In the genomic region with DNA sequence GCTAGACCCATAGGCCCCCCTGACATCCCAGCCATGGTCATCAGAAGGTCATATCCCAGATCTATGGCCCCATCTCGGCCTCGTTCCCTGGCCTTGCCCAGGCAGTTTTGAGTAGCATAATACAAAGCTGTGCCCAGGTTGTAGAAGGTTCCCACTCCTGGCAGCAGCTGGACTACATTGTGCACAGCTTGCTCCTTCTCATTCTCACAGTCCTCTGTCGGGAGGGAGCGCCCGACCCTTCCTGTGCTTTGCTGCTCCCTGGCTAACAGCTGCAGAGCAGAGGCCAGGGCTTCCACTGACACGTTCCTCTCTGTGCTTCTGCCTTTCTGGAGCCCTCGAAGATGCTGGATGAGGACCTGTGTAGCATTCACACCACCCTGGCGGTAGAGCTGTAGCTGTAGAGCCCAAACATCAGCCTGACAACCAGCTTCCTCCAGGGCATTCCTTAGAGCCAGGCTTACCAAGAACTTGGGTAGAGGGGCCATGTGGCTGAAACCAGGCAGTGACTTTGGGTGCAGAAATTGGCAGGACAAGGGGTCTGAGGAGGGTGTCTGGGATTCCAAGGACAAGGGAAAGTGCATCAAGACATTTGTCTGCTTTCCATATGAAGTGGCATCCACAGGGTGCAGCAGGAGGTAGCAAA, we compare ENCODE assay signal across 3 cellular contexts.
TF ChIP-seq lines count a peak whose summit lies in the region.

No MANE protein-coding gene starts in this region.

TF ChIP-seq in SK-N-SH, 30 proteins besides CTCF, POLR2A, EP300 and RAD21 (continues in another document):
- TF ChIP-seq TCF12 (IDR thresholded peaks at IDR 0.05) (no peak), TAF1 (IDR thresholded peaks at IDR 0.05; ENCODE audit: borderline replicate concordance, low read depth, low read length) (no peak), CHD2 (IDR thresholded peaks at IDR 0.05; ENCODE audit: low read length, partially characterized antibody) (no peak), ZBTB33 (IDR thresholded peaks at IDR 0.05; ENCODE audit: borderline replicate concordance, low read depth) (no peak), REST (IDR thresholded peaks at IDR 0.05; ENCODE audit: low read depth, low read length) (no peak), NFIC (IDR thresholded peaks at IDR 0.05; ENCODE audit: borderline replicate concordance) (no peak), GABPA (IDR thresholded peaks at IDR 0.05; ENCODE audit: low read depth) (no peak), FOXM1 (IDR thresholded peaks at IDR 0.05; ENCODE audit: low read depth) (no peak), MEF2A (IDR thresholded peaks at IDR 0.05; ENCODE audit: borderline replicate concordance, low read depth) (no peak), FOXJ3 (CRISPR knock-in tag; IDR thresholded peaks at IDR 0.05) (no peak), EZH2phosphoT487 (IDR thresholded peaks at IDR 0.05; ENCODE audit: borderline replicate concordance, low read depth) (no peak)
- TF ChIP-seq, protein P1, sequence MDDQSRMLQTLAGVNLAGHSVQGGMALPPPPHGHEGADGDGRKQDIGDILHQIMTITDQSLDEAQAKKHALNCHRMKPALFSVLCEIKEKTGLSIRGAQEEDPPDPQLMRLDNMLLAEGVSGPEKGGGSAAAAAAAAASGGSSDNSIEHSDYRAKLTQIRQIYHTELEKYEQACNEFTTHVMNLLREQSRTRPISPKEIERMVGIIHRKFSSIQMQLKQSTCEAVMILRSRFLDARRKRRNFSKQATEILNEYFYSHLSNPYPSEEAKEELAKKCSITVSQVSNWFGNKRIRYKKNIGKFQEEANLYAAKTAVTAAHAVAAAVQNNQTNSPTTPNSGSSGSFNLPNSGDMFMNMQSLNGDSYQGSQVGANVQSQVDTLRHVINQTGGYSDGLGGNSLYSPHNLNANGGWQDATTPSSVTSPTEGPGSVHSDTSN (IDR thresholded peaks at IDR 0.05) = no peak

TF ChIP-seq in SK-N-SH treated with all-trans-retinoic acid at 6 μM for 48 hours, 23 proteins besides CTCF, POLR2A, EP300 and RAD21:
- TF ChIP-seq ESRRG (CRISPR knock-in tag; IDR thresholded peaks at IDR 0.05) = no peak
- no peak for TF ChIP-seq ZNF70 (CRISPR knock-in tag; IDR thresholded peaks at IDR 0.05)
- TF ChIP-seq ISL1 (CRISPR knock-in tag; IDR thresholded peaks at IDR 0.05) = no peak
- TF ChIP-seq GLIS3 (CRISPR knock-in tag; IDR thresholded peaks at IDR 0.05) = no peak
- no peak for TF ChIP-seq ZC3H10 (CRISPR knock-in tag; IDR thresholded peaks at IDR 0.05)
- no peak for TF ChIP-seq SNAI2 (CRISPR knock-in tag; IDR thresholded peaks at IDR 0.05)
- no peak for TF ChIP-seq TOX (CRISPR knock-in tag; IDR thresholded peaks at IDR 0.05; ENCODE audit: borderline replicate concordance)
- no peak for TF ChIP-seq TCF4 (CRISPR knock-in tag; IDR thresholded peaks at IDR 0.05; ENCODE audit: borderline replicate concordance)
- TF ChIP-seq ZFP30 (CRISPR knock-in tag; IDR thresholded peaks at IDR 0.05) = no peak
- no peak for TF ChIP-seq BACH2 (CRISPR knock-in tag; IDR thresholded peaks at IDR 0.05; ENCODE audit: borderline replicate concordance)
- TF ChIP-seq PATZ1 (CRISPR knock-in tag; IDR thresholded peaks at IDR 0.05; ENCODE audit: borderline replicate concordance) = no peak
- TF ChIP-seq ZNF565 (CRISPR knock-in tag; conservative IDR thresholded peaks at IDR 0.05; ENCODE audit: low read depth) = no peak
- no peak for TF ChIP-seq CSDC2 (CRISPR knock-in tag; IDR thresholded peaks at IDR 0.05)
- no peak for TF ChIP-seq OSR1 (CRISPR knock-in tag; IDR thresholded peaks at IDR 0.05)
- TF ChIP-seq RARB (CRISPR knock-in tag; IDR thresholded peaks at IDR 0.05) = no peak
- TF ChIP-seq ZNF8 (CRISPR knock-in tag; IDR thresholded peaks at IDR 0.05) = no peak
- TF ChIP-seq CSRNP3 (CRISPR knock-in tag; IDR thresholded peaks at IDR 0.05) = no peak
- no peak for TF ChIP-seq ZFP3 (CRISPR knock-in tag; IDR thresholded peaks at IDR 0.05)
- no peak for TF ChIP-seq ARNTL (CRISPR knock-in tag; IDR thresholded peaks at IDR 0.05; ENCODE audit: borderline replicate concordance, low read depth)

TF ChIP-seq in HCT116, 20 proteins besides CTCF, POLR2A, EP300 and RAD21:
- no peak for TF ChIP-seq TCF7L2 (IDR thresholded peaks at IDR 0.05; ENCODE audit: borderline replicate concordance, extremely low read depth, insufficient read depth, insufficient read length)
- TF ChIP-seq EZH2 (IDR thresholded peaks at IDR 0.05) = no peak
- no peak for TF ChIP-seq SRF (IDR thresholded peaks at IDR 0.05; ENCODE audit: low read depth)
- TF ChIP-seq EGR1 (IDR thresholded peaks at IDR 0.05; ENCODE audit: low read depth) = no peak
- TF ChIP-seq, protein P2, sequence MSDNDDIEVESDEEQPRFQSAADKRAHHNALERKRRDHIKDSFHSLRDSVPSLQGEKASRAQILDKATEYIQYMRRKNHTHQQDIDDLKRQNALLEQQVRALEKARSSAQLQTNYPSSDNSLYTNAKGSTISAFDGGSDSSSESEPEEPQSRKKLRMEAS (IDR thresholded peaks at IDR 0.05) = no peak
- no peak for TF ChIP-seq SIN3A (IDR thresholded peaks at IDR 0.05; ENCODE audit: low read depth)
- no peak for TF ChIP-seq ZBTB33 (IDR thresholded peaks at IDR 0.05; ENCODE audit: extremely low read depth, insufficient replicate concordance, low read length)
- no peak for TF ChIP-seq CBX3 (IDR thresholded peaks at IDR 0.05; ENCODE audit: low read depth)
- TF ChIP-seq SP1 (IDR thresholded peaks at IDR 0.05; ENCODE audit: low read depth) = no peak
- TF ChIP-seq FOSL1 (IDR thresholded peaks at IDR 0.05; ENCODE audit: low read depth) = no peak
